In genomic region chr11:114080769-114081168, GRCh38 we compare ENCODE assay signal across 14 cellular contexts. TPM values are rescaled to one million over a fixed set of nuclear protein-coding genes. Genes with fewer than 3 reads are reported as not detected.
A peak's percentile ranks its signal among the peaks of the same experiment; 100 is the strongest.
DNase-seq lines count a peak whose midpoint lies in the region; ATAC-seq, FAIRE-seq and TF ChIP-seq lines count a peak whose summit lies in the region.
"Had no signal": no experiment of that assay in that cellular context is flagged by ENCODE, and none has a peak within 500 bp of the region (broad histone marks: within the 10 kb centered on the region; RNA-seq: fewer than 3 reads in every experiment).

No MANE protein-coding gene starts in this region.

- TF ChIP-seq CTCF in MM.1S (IDR thresholded peaks at IDR 0.05; ENCODE audit: low read length) (no peak), lower lobe of right lung (IDR thresholded peaks at IDR 0.05) (no peak)

- intact Hi-C loops in lower lobe of right lung (cut with DNase I): no loop called here
- intact Hi-C loops in sciatic nerve (cut with DNase I): no loop called here

- no peaks in the 10 kb centered on the region for H3K79me2 ChIP-seq in MM.1S (ENCODE audit: low read length)

- peak in 1 of 2 donors; percentile 13 for ATAC-seq in lower lobe of right lung
- ATAC-seq in GM21723 (IDR thresholded peaks at IDR 0.05; ENCODE audit: unreplicated experiment): no peak
- ATAC-seq in sciatic nerve: no peak

- peak overlapping the region; percentile 56 for H3K4me2 ChIP-seq in MM.1S (ENCODE audit: low read depth, low read length)
- H3K4me2 ChIP-seq: SK-N-SH had no signal

- no peak for FAIRE-seq in GM19239 (lab: Jason Lieb, UNC)
- FAIRE-seq: keratinocyte had no signal

- no peaks in the 10 kb centered on the region for H3K9me3 ChIP-seq in MM.1S (replicated peaks; ENCODE audit: insufficient read depth, low read length)
- no peaks in the 10 kb centered on the region for H3K9me3 ChIP-seq in lower lobe of right lung
- H3K9me3 ChIP-seq: neutrophil, SK-N-SH had no signal

- H3K36me3 ChIP-seq in MM.1S (replicated peaks; ENCODE audit: insufficient read depth, low read length) (no peaks in the 10 kb centered on the region), lower lobe of right lung (peaks cover 67% of the 10 kb centered on the region)
- H3K36me3 ChIP-seq: neutrophil had no signal

- DNase-seq in MM.1S (no peak), lower lobe of right lung (no peak), sciatic nerve (ENCODE audit: low spot score) (no peak), GM19239 (ENCODE audit: insufficient read length, low spot score) (no peak)
- DNase-seq: Calu3; cerebellar nuclear complex; SK-N-SH; stimulated activated naive CD4-positive, alpha-beta T cell had no signal

- H3K27me3 ChIP-seq in MM.1S (replicated peaks; ENCODE audit: insufficient read depth, low read length) (no peaks in the 10 kb centered on the region), lower lobe of right lung (ENCODE audit: low read depth) (no peaks in the 10 kb centered on the region)
- H3K27me3 ChIP-seq: neutrophil had no signal

- H3K4me1 ChIP-seq in MM.1S (ENCODE audit: low read length): peaks cover 49% of the 10 kb centered on the region
- peaks cover 100% of the 10 kb centered on the region for H3K4me1 ChIP-seq in lower lobe of right lung

- H3K9ac ChIP-seq in MM.1S (ENCODE audit: low read length): peak overlapping the region; percentile 55
- H3K9ac ChIP-seq: SK-N-SH had no signal

- H2AFZ ChIP-seq in MM.1S (ENCODE audit: low read length): peak overlapping the region; percentile 16; the same call in 1 of the 2 replicates

- no peaks in the 10 kb centered on the region for H3K9me2 ChIP-seq in MM.1S (replicated peaks; ENCODE audit: insufficient read depth, low read length)
- H3K9me2 ChIP-seq: SK-N-SH had no signal

- H3F3A ChIP-seq in MM.1S (ENCODE audit: insufficient read depth, low read length): peaks cover 17% of the 10 kb centered on the region

- H4K20me1 ChIP-seq in MM.1S (ENCODE audit: insufficient read depth, low read length): no peaks in the 10 kb centered on the region

- H3K27ac ChIP-seq in MM.1S (ENCODE audit: low read length): peak overlapping the region; percentile 85
- H3K27ac ChIP-seq in angular gyrus (ENCODE audit: low read depth, low read length): peak overlapping the region; percentile 45
- peak overlapping the region; percentile 44 for H3K27ac ChIP-seq in lower lobe of right lung
- peak overlapping the region; percentile 6 for H3K27ac ChIP-seq in temporal lobe (ENCODE audit: low read depth, low read length)
- H3K27ac ChIP-seq: neutrophil had no signal

- peak overlapping the region; percentile 2; the same call in 1 of the 2 replicates for H3K4me3 ChIP-seq in MM.1S (ENCODE audit: low read length)
- no peak overlapping the region for H3K4me3 ChIP-seq in lower lobe of right lung

RNA-seq across cellular contexts. Expression of gene ZBTB16, which starts 21.3 kb away (rescaled TPM):
- total RNA-seq in lower lobe of right lung (171 TPM), temporal lobe (8.4 TPM), sciatic nerve (22.7 TPM)
- total RNA-seq: Calu3, HT1080 had no signal

Comparison
In these comparisons a context has a peak if more than half of its experiments do, and no peak if none do; other contexts are left out.
1. H3K27ac ChIP-seq: peak in every context shown above with its lines; median percentile 85 in MM.1S; 45 in angular gyrus; 44 in lower lobe of right lung; 6 in temporal lobe.